1 cellular context compared by ENCODE assay signal in genomic region chr17:2084766-2085647, GRCh38.
TF ChIP-seq lines count a peak whose summit lies in the region.

No MANE protein-coding gene starts in this region.

TF ChIP-seq in SK-N-SH, 30 proteins besides CTCF, POLR2A, EP300 and RAD21 (continued from another document):
- no peak; the same call in 1 of the 2 replicates for TF ChIP-seq GATA2 (CRISPR knock-in tag; IDR thresholded peaks at IDR 0.05)
